19 cellular contexts compared by ENCODE assay signal in the genomic region with DNA sequence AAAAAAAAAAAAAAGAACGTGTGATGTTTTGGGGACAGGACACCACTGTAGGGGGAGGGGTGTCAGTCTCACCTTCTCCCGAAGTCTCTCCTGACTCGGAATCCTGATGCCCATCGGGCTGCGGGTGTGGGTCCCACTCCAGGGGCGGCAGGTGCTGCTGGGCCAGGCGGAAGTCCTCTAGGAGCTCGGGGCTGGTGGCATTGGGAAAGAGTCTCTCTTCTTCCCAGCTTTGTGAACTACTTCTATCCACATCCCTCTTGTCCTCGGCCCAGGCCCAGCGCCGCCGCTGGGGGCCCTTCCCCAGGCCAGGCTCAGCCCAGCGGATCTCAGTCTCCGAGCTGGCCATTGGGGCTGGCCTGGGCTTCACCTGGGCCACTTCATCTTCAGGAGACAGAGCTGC. TPM values are rescaled to one million over a fixed set of nuclear protein-coding genes. Genes with fewer than 3 reads are reported as not detected.
A peak's percentile ranks its signal among the peaks of the same experiment; 100 is the strongest.
DNase-seq lines count a peak whose midpoint lies in the region; ATAC-seq and TF ChIP-seq lines count a peak whose summit lies in the region.
"Had no signal": no experiment of that assay in that cellular context is flagged by ENCODE, and none has a peak within 500 bp of the region (broad histone marks: within the 10 kb centered on the region; RNA-seq: fewer than 3 reads in every experiment).

No MANE protein-coding gene starts in this region.

- no peak for TF ChIP-seq CTCF in PC-9 (conservative IDR thresholded peaks at IDR 0.05)

- H3K4me1 ChIP-seq in subcutaneous abdominal adipose tissue (ENCODE audit: control insufficient read depth in 5 of 5, insufficient read depth in 5 of 5, low read length in 5 of 5) (peaks cover 18 to 49% (median 46%) of the 10 kb centered on the region in 5 donors), PC-9 (replicated peaks; ENCODE audit: insufficient read depth) (peaks cover 14% of the 10 kb centered on the region)

- no TSS peak for BruUV-seq in PC-9 (replicated peaks; lab: Mats Ljungman, UMichigan)

- H3K9ac ChIP-seq in subcutaneous abdominal adipose tissue (ENCODE audit: low read length in 5 of 5): no peak overlapping the region

- peak overlapping the region; percentile 13 for H3K4me3 Mint-ChIP-seq in activated T-cell treated with anti-CD3 and anti-CD28 coated beads, Interleukin-2, amount 50 U/mL, for 4 hours
- H3K4me3 Mint-ChIP-seq in activated CD4-positive, alpha-beta memory T cell treated with anti-CD3 and anti-CD28 coated beads for 36 hours: no peak overlapping the region
- peak overlapping the region; percentile 73 to 97 (median 93) for H3K4me3 Mint-ChIP-seq in immature natural killer cell
- H3K4me3 Mint-ChIP-seq: H9, type B pancreatic cell had no signal

- H3K4me2 ChIP-seq in PC-9: no peak overlapping the region

- H3K27me3 Mint-ChIP-seq in activated T-cell treated with anti-CD3 and anti-CD28 coated beads, Interleukin-2, amount 50 U/mL, for 4 hours (ENCODE audit: low read depth): no peaks in the 10 kb centered on the region
- H3K27me3 Mint-ChIP-seq in activated CD4-positive, alpha-beta memory T cell treated with anti-CD3 and anti-CD28 coated beads for 36 hours: no peaks in the 10 kb centered on the region
- H3K27me3 Mint-ChIP-seq in immature natural killer cell (ENCODE audit: low read depth in 3 of 3): peaks cover 33 to 73% (median 72%) of the 10 kb centered on the region in 3 donors
- H3K27me3 Mint-ChIP-seq: type B pancreatic cell had no signal

- H3K9me3 ChIP-seq in subcutaneous abdominal adipose tissue (ENCODE audit: control insufficient read depth in 5 of 5, low read length in 5 of 5) (no peaks in the 10 kb centered on the region), PC-9 (ENCODE audit: insufficient read depth, low read depth) (no peaks in the 10 kb centered on the region)

- no peak for DNase-seq in activated T-cell treated with anti-CD3 and anti-CD28 coated beads, Interleukin-2, amount 50 U/mL, for 4 hours
- no peak for DNase-seq in activated T-cell treated with anti-CD3 and anti-CD28 coated beads, Interleukin-2, amount 50 U/mL, for 1 hour
- DNase-seq in activated CD4-positive, alpha-beta memory T cell treated with anti-CD3 and anti-CD28 coated beads for 36 hours: no peak
- DNase-seq in immature natural killer cell (peak; percentile 53 to 64 (median 54)), PC-9 (no peak), Kasumi-1 (lab: John Stamatoyannopoulos, UW) (no peak)
- DNase-seq: activated CD8-positive, alpha-beta memory T cell treated with anti-CD3 and anti-CD28 coated beads, Interleukin-2, amount 50 U/mL, for 48 hours; cortex of kidney; erythroblast; H9; NCI-H2029 treated with DMSO at 0.1 percent for 48 hours; NCI-H748 treated with DMSO at 0.1 percent for 48 hours; stimulated activated CD4-positive, alpha-beta T cell treated with anti-CD3 and anti-CD28 coated beads, Interleukin-2, amount 100 ng/mL, for 48 hours had no signal

- no peaks in the 10 kb centered on the region for H3K9me3 Mint-ChIP-seq in activated T-cell treated with anti-CD3 and anti-CD28 coated beads, Interleukin-2, amount 50 U/mL, for 4 hours
- H3K9me3 Mint-ChIP-seq in activated CD4-positive, alpha-beta memory T cell treated with anti-CD3 and anti-CD28 coated beads for 36 hours: no peaks in the 10 kb centered on the region
- no peaks in the 10 kb centered on the region for H3K9me3 Mint-ChIP-seq in immature natural killer cell
- H3K9me3 Mint-ChIP-seq: H9, type B pancreatic cell had no signal

- H3K27me3 ChIP-seq in subcutaneous abdominal adipose tissue (ENCODE audit: control insufficient read depth in 5 of 5, insufficient read depth in 4 of 5, low read length in 5 of 5) (no peaks in the 10 kb centered on the region), PC-9 (ENCODE audit: insufficient read depth, low read depth) (no peaks in the 10 kb centered on the region)

- no peak overlapping the region for H3K4me3 ChIP-seq in subcutaneous abdominal adipose tissue (ENCODE audit: low read depth in 1 of 5, low read length in 5 of 5)
- H3K4me3 ChIP-seq in PC-9: no peak overlapping the region

- H2AFZ ChIP-seq in PC-9: no peak overlapping the region

- H3K36me3 ChIP-seq in subcutaneous abdominal adipose tissue (ENCODE audit: control insufficient read depth in 5 of 5, insufficient read depth in 5 of 5, low read length in 5 of 5) (peaks cover 4 to 53% (median 42%) of the 10 kb centered on the region in 5 donors), PC-9 (ENCODE audit: low read depth) (no peaks in the 10 kb centered on the region)

- H4K20me1 ChIP-seq in PC-9 (ENCODE audit: insufficient read depth): no peaks in the 10 kb centered on the region

- peaks cover 8% of the 10 kb centered on the region; the same call in 1 of the 2 replicates for H3F3A ChIP-seq in PC-9 (ENCODE audit: insufficient read depth, low read depth)

- intact Hi-C loops in activated CD4-positive, alpha-beta memory T cell treated with anti-CD3 and anti-CD28 coated beads for 36 hours (cut with micrococcal nuclease): no loop called here
- intact Hi-C loops in PC-9 (cut with micrococcal nuclease; ENCODE audit: unreplicated experiment): no loop called here

- peaks cover 40% of the 10 kb centered on the region for H3K36me3 Mint-ChIP-seq in activated T-cell treated with anti-CD3 and anti-CD28 coated beads, Interleukin-2, amount 50 U/mL, for 4 hours (ENCODE audit: insufficient read depth)
- H3K36me3 Mint-ChIP-seq in activated CD4-positive, alpha-beta memory T cell treated with anti-CD3 and anti-CD28 coated beads for 36 hours: peaks cover 70% of the 10 kb centered on the region
- H3K36me3 Mint-ChIP-seq in immature natural killer cell: peaks cover 29 to 65% (median 46%) of the 10 kb centered on the region in 3 donors

- POLR2A ChIA-PET in activated CD4-positive, alpha-beta memory T cell treated with anti-CD3 and anti-CD28 coated beads for 36 hours (lab: Charles Lee): interaction anchor here (0.5 to 8.9 kb wide), 2 partner anchors 9 to 224 kb away, joined by 3 to 100 read pairs; no protein-coding TSS in a partner anchor
- POLR2A ChIA-PET in PC-9 (lab: Charles Lee; ENCODE audit: unreplicated experiment): no interaction called here

- H3K9me2 ChIP-seq in PC-9 (ENCODE audit: insufficient read depth): no peaks in the 10 kb centered on the region

- peaks cover 90% of the 10 kb centered on the region for H3K4me1 Mint-ChIP-seq in activated T-cell treated with anti-CD3 and anti-CD28 coated beads, Interleukin-2, amount 50 U/mL, for 4 hours (ENCODE audit: low read depth)
- H3K4me1 Mint-ChIP-seq in activated CD4-positive, alpha-beta memory T cell treated with anti-CD3 and anti-CD28 coated beads for 36 hours (ENCODE audit: low read depth): peaks cover 81% of the 10 kb centered on the region
- H3K4me1 Mint-ChIP-seq in immature natural killer cell: peaks cover 92 to 96% of the 10 kb centered on the region in 2 donors

- peak overlapping the region; percentile 94 for H3K27ac Mint-ChIP-seq in activated CD4-positive, alpha-beta memory T cell treated with anti-CD3 and anti-CD28 coated beads for 36 hours
- peak overlapping the region; percentile 90 to 100 (median 99) for H3K27ac Mint-ChIP-seq in immature natural killer cell
- H3K27ac Mint-ChIP-seq: H9, type B pancreatic cell had no signal

- ATAC-seq in activated T-cell treated with anti-CD3 and anti-CD28 coated beads, Interleukin-2, amount 50 U/mL, for 4 hours: no peak
- ATAC-seq in HG03520 (IDR thresholded peaks at IDR 0.05; ENCODE audit: unreplicated experiment): no peak
- ATAC-seq: sciatic nerve had no signal

- H3K27ac ChIP-seq in subcutaneous abdominal adipose tissue (ENCODE audit: low read depth, low read length) (peak overlapping the region; percentile 96), PC-9 (no peak overlapping the region)

- H3K79me2 ChIP-seq in PC-9 (ENCODE audit: low read depth): no peaks in the 10 kb centered on the region

- CTCF ChIA-PET in activated CD4-positive, alpha-beta memory T cell treated with anti-CD3 and anti-CD28 coated beads for 36 hours (lab: Charles Lee): interaction anchor here (0.8 to 1.4 kb wide), 4 partner anchors 12 to 43 kb away, joined by 3 to 4 read pairs (median 3); no protein-coding TSS in a partner anchor
- CTCF ChIA-PET in PC-9 (lab: Charles Lee): no interaction called here

RNA-seq across cellular contexts. Expression of gene AKNA, which starts 6.8 kb away (rescaled TPM):
- 10 to 100 TPM; 77.2 to 81.7 (median 80.6) TPM for total RNA-seq in activated T-cell treated with anti-CD3 and anti-CD28 coated beads, Interleukin-2, amount 50 U/mL, for 4 hours
- total RNA-seq in activated CD4-positive, alpha-beta memory T cell treated with anti-CD3 and anti-CD28 coated beads for 36 hours: 100 to 1,000 TPM; 127 to 130 TPM
- polyA plus RNA-seq in immature natural killer cell: 10 to 100 TPM in 2 of 3 donors, 1 to 10 TPM in 1; 4.0 to 56.3 (median 13.8) TPM
- 11.5 and 14.4 TPM in 2 replicates for total RNA-seq in PC-9 (2021)

RNA-seq across cellular contexts. Expression of gene ORM2, which starts 51.3 kb away (rescaled TPM):
- 1 to 10 TPM in 1 of 3 donors, under 1 TPM in 1, not detected in 1; 0.84 to 1.0 TPM for total RNA-seq in activated T-cell treated with anti-CD3 and anti-CD28 coated beads, Interleukin-2, amount 50 U/mL, for 4 hours
- total RNA-seq in activated CD4-positive, alpha-beta memory T cell treated with anti-CD3 and anti-CD28 coated beads for 36 hours: not detected
- not detected for polyA plus RNA-seq in immature natural killer cell
- total RNA-seq in PC-9 (2021): not detected in 2 replicates
- total RNA-seq: G401, mesenteric fat pad, sciatic nerve had no signal

RNA-seq across cellular contexts. Expression of gene ORM1, which starts 58.1 kb away (rescaled TPM):
- 1 to 10 TPM; 2.4 to 4.5 (median 3.5) TPM for total RNA-seq in activated T-cell treated with anti-CD3 and anti-CD28 coated beads, Interleukin-2, amount 50 U/mL, for 4 hours
- not detected for total RNA-seq in activated CD4-positive, alpha-beta memory T cell treated with anti-CD3 and anti-CD28 coated beads for 36 hours
- polyA plus RNA-seq in immature natural killer cell: not detected
- total RNA-seq in PC-9 (2021): not detected in 2 replicates
- total RNA-seq: G401 had no signal

Comparison
In these comparisons a context has a peak if more than half of its experiments do, and no peak if none do; other contexts are left out.
1. DNase-seq: peak in immature natural killer cell (3 of 3); none in activated T-cell treated with anti-CD3 and anti-CD28 coated beads, Interleukin-2, amount 50 U/mL, for 4 hours (single experiment), activated T-cell treated with anti-CD3 and anti-CD28 coated beads, Interleukin-2, amount 50 U/mL, for 1 hour (single experiment), activated CD4-positive, alpha-beta memory T cell treated with anti-CD3 and anti-CD28 coated beads for 36 hours (single experiment), PC-9 (0 of 2) and Kasumi-1 (0 of 2).